Comparison of ENCODE assay signal across 8 cellular contexts in the genomic region with DNA sequence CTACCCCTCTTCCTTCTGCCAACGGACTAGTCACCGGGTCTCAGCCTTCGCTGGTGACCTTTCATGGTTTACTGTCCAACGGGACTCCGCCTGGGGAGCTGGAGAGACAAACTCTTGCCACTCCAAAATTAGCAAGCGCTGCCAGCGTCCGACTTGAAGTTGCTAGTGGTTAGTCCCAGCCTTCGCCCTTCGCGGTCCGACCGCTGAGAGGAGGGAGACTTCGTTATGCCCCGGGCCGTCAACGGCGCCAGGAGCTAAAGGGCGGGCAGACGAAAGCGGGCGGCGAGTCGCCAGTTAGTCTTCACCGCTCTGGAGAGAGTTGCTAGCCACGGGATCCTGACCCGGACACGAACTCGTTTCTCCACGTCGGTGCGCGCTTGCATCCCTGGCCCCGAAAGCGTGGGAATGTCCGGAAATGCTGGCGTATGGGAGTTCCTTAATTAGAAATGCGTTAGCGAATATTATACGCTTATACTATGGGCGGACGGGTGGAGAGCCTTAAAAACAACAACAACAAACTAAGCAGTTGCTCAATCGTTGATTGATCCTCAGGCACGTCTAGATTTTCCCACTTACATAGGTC. TPM values are rescaled to one million over a fixed set of nuclear protein-coding genes. Genes with fewer than 3 reads are reported as not detected.
A peak's percentile ranks its signal among the peaks of the same experiment; 100 is the strongest.
DNase-seq lines count a peak whose midpoint lies in the region; ATAC-seq and TF ChIP-seq lines count a peak whose summit lies in the region.

No MANE protein-coding gene starts in this region.

- ATAC-seq in HG02938 (IDR thresholded peaks at IDR 0.05; ENCODE audit: unreplicated experiment), result peak; percentile 4
- ATAC-seq in activated naive CD8-positive, alpha-beta T cell treated with anti-CD3 and anti-CD28 coated beads, Interleukin-2, amount 50 U/mL, for 24 hours, result peak; percentile 10
- ATAC-seq in heart left ventricle, result peak in 3 of 4 donors; percentile 16 to 36 (median 30)

- H3K4me2 ChIP-seq in PC-9, result peak overlapping the region; percentile 86

- 0 to 1% (median 0%) methylated on average over 43 to 44 of the region's 44 CpGs for WGBS in heart left ventricle, 4 donors

- peaks cover 5% of the 10 kb centered on the region; the same call in 1 of the 2 replicates for H3F3A ChIP-seq in PC-9 (ENCODE audit: insufficient read depth, low read depth)

- H3K36me3 ChIP-seq in PC-9 (ENCODE audit: low read depth) (0 out of 2 replicates have a peak, but pooled peaks cover 5% of the 10 kb centered on the region), heart left ventricle (peaks cover 0 to 7% (median 0%) of the 10 kb centered on the region in 9 donors)

- peaks cover 55% of the 10 kb centered on the region for H3K4me1 Mint-ChIP-seq in activated naive CD8-positive, alpha-beta T cell treated with anti-CD3 and anti-CD28 coated beads, Interleukin-2, amount 50 U/mL, for 24 hours

- intact Hi-C loops in PC-9 (cut with micrococcal nuclease; ENCODE audit: unreplicated experiment) (loop anchor here (10.0 kb wide), 1 partner anchor 765 kb away; no protein-coding TSS in a partner anchor), heart left ventricle (cut with DNase I) (no loop called here), posterior vena cava (cut with DNase I) (no loop called here)

- DNase-seq in NCI-H748 (lab: John Stamatoyannopoulos, UW; ENCODE audit: unreplicated experiment) (peak; percentile 39), NCI-H748 treated with DMSO at 0.1 percent for 48 hours (lab: John Stamatoyannopoulos, UW) (no peak), PC-9 (peak in 1 of 2 experiments; percentile 44), heart left ventricle (peak; percentile 45 to 74 (median 51)), posterior vena cava (ENCODE audit: low spot score) (peak; percentile 90), retina (no peak)
- DNase-seq in activated naive CD8-positive, alpha-beta T cell treated with anti-CD3 and anti-CD28 coated beads, Interleukin-2, amount 50 U/mL, for 24 hours, result peak; percentile 45

- H3K27me3 ChIP-seq in PC-9 (ENCODE audit: insufficient read depth, low read depth), result no peaks in the 10 kb centered on the region
- H3K27me3 ChIP-seq in heart left ventricle, result no peaks in the 10 kb centered on the region

- H3K4me3 ChIP-seq in PC-9 (peak overlapping the region; percentile 90), heart left ventricle (peak overlapping the region; percentile 47 to 90 (median 74))

- TF ChIP-seq CTCF in PC-9 (conservative IDR thresholded peaks at IDR 0.05) (no peak), heart left ventricle (IDR thresholded peaks at IDR 0.05) (no peak)

- POLR2A ChIA-PET in PC-9 (lab: Charles Lee; ENCODE audit: unreplicated experiment), result interaction anchor here (0.5 to 0.7 kb wide), 2 partner anchors 27 to 265 kb away, joined by 3 read pairs; no protein-coding TSS in a partner anchor

- no peaks in the 10 kb centered on the region for H3K9me3 ChIP-seq in PC-9 (ENCODE audit: insufficient read depth, low read depth)
- H3K9me3 ChIP-seq in heart left ventricle, result no peaks in the 10 kb centered on the region

- peaks cover 83% of the 10 kb centered on the region for H3K79me2 ChIP-seq in PC-9 (ENCODE audit: low read depth)

- H3K27ac Mint-ChIP-seq in activated naive CD8-positive, alpha-beta T cell treated with anti-CD3 and anti-CD28 coated beads, Interleukin-2, amount 50 U/mL, for 24 hours, result peak overlapping the region; percentile 100

- peaks cover 52% of the 10 kb centered on the region for H3K36me3 Mint-ChIP-seq in activated naive CD8-positive, alpha-beta T cell treated with anti-CD3 and anti-CD28 coated beads, Interleukin-2, amount 50 U/mL, for 24 hours (ENCODE audit: low read depth)

- CTCF ChIA-PET in PC-9 (lab: Charles Lee), result interaction anchor here (0.6 kb wide), 1 partner anchor 13 kb away, joined by 4 read pairs; no protein-coding TSS in a partner anchor

- H3K27me3 Mint-ChIP-seq in activated naive CD8-positive, alpha-beta T cell treated with anti-CD3 and anti-CD28 coated beads, Interleukin-2, amount 50 U/mL, for 24 hours, result peaks cover 7% of the 10 kb centered on the region

- H3K9me3 Mint-ChIP-seq in activated naive CD8-positive, alpha-beta T cell treated with anti-CD3 and anti-CD28 coated beads, Interleukin-2, amount 50 U/mL, for 24 hours, result no peaks in the 10 kb centered on the region

- TF ChIP-seq POLR2A in heart left ventricle (IDR thresholded peaks at IDR 0.05), result no peak

- H3K4me1 ChIP-seq in PC-9 (replicated peaks; ENCODE audit: insufficient read depth), result peaks cover 34% of the 10 kb centered on the region
- H3K4me1 ChIP-seq in heart left ventricle, result peaks cover 0 to 40% (median 17%) of the 10 kb centered on the region in 12 donors

- peaks cover 11% of the 10 kb centered on the region for H4K20me1 ChIP-seq in PC-9 (ENCODE audit: insufficient read depth)

- peak overlapping the region; percentile 67 for H3K27ac ChIP-seq in PC-9
- H3K27ac ChIP-seq in heart left ventricle, result peak overlapping the region; percentile 72 to 93 (median 86)

- peak overlapping the region; percentile 93 for H2AFZ ChIP-seq in PC-9

- H3K9me2 ChIP-seq in PC-9 (ENCODE audit: insufficient read depth), result no peaks in the 10 kb centered on the region

- peak overlapping the region; percentile 99 for H3K4me3 Mint-ChIP-seq in activated naive CD8-positive, alpha-beta T cell treated with anti-CD3 and anti-CD28 coated beads, Interleukin-2, amount 50 U/mL, for 24 hours

- BruUV-seq in PC-9 (replicated peaks; lab: Mats Ljungman, UMichigan), result no TSS peak

RNA-seq across cellular contexts. Expression of gene SMC4, which starts 0.7 kb away (rescaled TPM):
- 138 and 181 TPM in 2 replicates for total RNA-seq in PC-9 (2021)
- total RNA-seq in heart left ventricle, result 10 to 100 TPM; 15.1 to 27.3 (median 18.4) TPM
- 10 to 100 TPM; 14.0 to 18.7 TPM for polyA plus RNA-seq in heart left ventricle
- total RNA-seq in posterior vena cava, result 10 to 100 TPM; 21.5 to 23.2 TPM

RNA-seq across cellular contexts. Expression of gene IFT80, which starts 1.1 kb away (rescaled TPM):
- 47.9 and 59.4 TPM in 2 replicates for total RNA-seq in PC-9 (2021)
- total RNA-seq in heart left ventricle, result 10 to 100 TPM in 6 of 9 donors, 1 to 10 TPM in 3; 6.8 to 18.6 (median 10.6) TPM
- polyA plus RNA-seq in heart left ventricle, result 1 to 10 TPM; 6.2 to 6.4 TPM
- total RNA-seq in posterior vena cava, result 10 to 100 TPM; 19.4 to 20.0 TPM

RNA-seq across cellular contexts. Expression of gene TRIM59, which starts 49.4 kb away (rescaled TPM):
- total RNA-seq in PC-9 (2021) (14.4 and 23.3 TPM in 2 replicates), heart left ventricle (1 to 10 TPM in 2 of 9 donors, under 1 TPM in 7; 0.16 to 3.1 (median 0.60) TPM), posterior vena cava (1 to 10 TPM in 1 of 2 donors, under 1 TPM in 1; 0.97 to 2.4 TPM)
- under 1 TPM; 0.27 to 0.32 TPM for polyA plus RNA-seq in heart left ventricle

Comparison
In these comparisons a context has a peak if more than half of its experiments do, and no peak if none do; other contexts are left out.
1. DNase-seq: peak in NCI-H748 (single experiment), activated naive CD8-positive, alpha-beta T cell treated with anti-CD3 and anti-CD28 coated beads, Interleukin-2, amount 50 U/mL, for 24 hours (single experiment), heart left ventricle (5 of 5) and posterior vena cava (single experiment); none in NCI-H748 treated with DMSO at 0.1 percent for 48 hours (single experiment) and retina (single experiment).
2. Peak in every context shown above with its lines, with median percentiles within 50 percentile points of each other: ATAC-seq.